ENCODE assay signal across 28 cellular contexts in genomic region chr2:104702026-104702425, GRCh38.
DNase-seq lines count a peak whose midpoint lies in the region; ATAC-seq and TF ChIP-seq lines count a peak whose summit lies in the region.
"Had no signal": no experiment of that assay in that cellular context is flagged by ENCODE, and none has a peak within 500 bp of the region (broad histone marks: within the 10 kb centered on the region; RNA-seq: fewer than 3 reads in every experiment).

No MANE protein-coding gene starts in this region.

- H3K27ac Mint-ChIP-seq in T-cell (no peak overlapping the region), mesothelial cell of epicardium (no peak overlapping the region)
- H3K27ac Mint-ChIP-seq: activated naive CD4-positive, alpha-beta T cell treated with anti-CD3 and anti-CD28 coated beads, Interleukin-2, amount 50 U/mL, for 72 hours; activated T-helper 17 cell treated with anti-CD3 and anti-CD28 coated beads, Interleukin-2, amount 50 U/mL, for 72 hours; stimulated activated naive CD8-positive, alpha-beta T cell treated with anti-CD3 and anti-CD28 coated beads, Interleukin-15, amount 100 ng/mL, for 72 hours had no signal

- POLR2A ChIA-PET in T-cell (lab: Charles Lee): no interaction called here

- in situ Hi-C loops in KBM-7 (cut with MboI; ENCODE audit: low pct_unique_long_range_greater_than_20kb, low sequenced_read_pairs): no loop called here

- H3K4me1 Mint-ChIP-seq in T-cell (no peaks in the 10 kb centered on the region), mesothelial cell of epicardium (peaks cover 27% of the 10 kb centered on the region)
- H3K4me1 Mint-ChIP-seq: activated T-helper 17 cell treated with anti-CD3 and anti-CD28 coated beads, Interleukin-2, amount 50 U/mL, for 72 hours; stimulated activated naive CD8-positive, alpha-beta T cell treated with anti-CD3 and anti-CD28 coated beads, Interleukin-15, amount 100 ng/mL, for 72 hours had no signal

- H3K9me3 Mint-ChIP-seq in T-cell: no peaks in the 10 kb centered on the region
- H3K9me3 Mint-ChIP-seq in mesothelial cell of epicardium: no peaks in the 10 kb centered on the region
- H3K9me3 Mint-ChIP-seq: activated naive CD4-positive, alpha-beta T cell treated with anti-CD3 and anti-CD28 coated beads, Interleukin-2, amount 50 U/mL, for 72 hours; activated T-helper 17 cell treated with anti-CD3 and anti-CD28 coated beads, Interleukin-2, amount 50 U/mL, for 72 hours; stimulated activated naive CD8-positive, alpha-beta T cell treated with anti-CD3 and anti-CD28 coated beads, Interleukin-15, amount 100 ng/mL, for 72 hours had no signal

- no peak for ATAC-seq in T-cell (replicated peaks in 1 of 4)
- ATAC-seq: activated naive CD4-positive, alpha-beta T cell treated with anti-CD3 and anti-CD28 coated beads, Interleukin-2, amount 50 U/mL, for 72 hours; activated T-helper 17 cell treated with anti-CD3 and anti-CD28 coated beads, Interleukin-2, amount 50 U/mL, for 72 hours; esophagus mucosa; HepG2; Panc1; stimulated activated naive CD8-positive, alpha-beta T cell treated with anti-CD3 and anti-CD28 coated beads, Interleukin-15, amount 100 ng/mL, for 72 hours had no signal

- DNase-seq in NCI-H748 (lab: John Stamatoyannopoulos, UW; ENCODE audit: unreplicated experiment) (peak; percentile 92), NCI-H748 treated with DMSO at 0.1 percent for 48 hours (lab: John Stamatoyannopoulos, UW) (no peak), NCI-H510A treated with DMSO at 0.1 percent for 48 hours (lab: John Stamatoyannopoulos, UW) (peak; percentile 80), inferior parietal cortex (ENCODE audit: extremely low spot score) (peak; percentile 36), superior temporal gyrus (ENCODE audit: extremely low spot score) (peak; percentile 66), T-cell (no peak), KBM-7 (no peak), mesothelial cell of epicardium (ENCODE audit: low spot score in 2 of 2, unreplicated experiment in 2 of 2) (no peak)
- DNase-seq: activated CD4-positive, alpha-beta T cell treated with anti-CD3 and anti-CD28 coated beads, Interleukin-2, amount 50 U/mL, for 4 hours; activated CD8-positive, alpha-beta memory T cell treated with anti-CD3 and anti-CD28 coated beads, Interleukin-2, amount 50 U/mL, for 4 hours; aorta; Caco-2; cerebellar nuclear complex; effector memory CD4-positive, alpha-beta T cell; EL; GM23248; left ventricle myocardium inferior; NCI-H146; NCI-H2171 treated with DMSO at 0.1 percent for 48 hours; NK-92 treated with Interleukin-12 subunit alpha and Interleukin-12 subunit beta, amount 100 ng/mL, for 24 hours; spleen; stimulated activated naive CD8-positive, alpha-beta T cell treated with anti-CD3 and anti-CD28 coated beads, Interleukin-15, amount 100 ng/mL, for 72 hours; transverse colon had no signal

- peaks cover 2 to 3% of the 10 kb centered on the region in 2 donors for H3K27me3 Mint-ChIP-seq in T-cell
- peaks cover 5% of the 10 kb centered on the region for H3K27me3 Mint-ChIP-seq in mesothelial cell of epicardium (ENCODE audit: low read depth)
- H3K27me3 Mint-ChIP-seq: activated T-helper 17 cell treated with anti-CD3 and anti-CD28 coated beads, Interleukin-2, amount 50 U/mL, for 72 hours had no signal

- TF ChIP-seq CTCF in mesothelial cell of epicardium (IDR thresholded peaks at IDR 0.05; ENCODE audit: unreplicated experiment): no peak

- H3K36me3 Mint-ChIP-seq in T-cell (no peaks in the 10 kb centered on the region), mesothelial cell of epicardium (no peaks in the 10 kb centered on the region)
- H3K36me3 Mint-ChIP-seq: activated naive CD4-positive, alpha-beta T cell treated with anti-CD3 and anti-CD28 coated beads, Interleukin-2, amount 50 U/mL, for 72 hours had no signal

- CTCF ChIA-PET in T-cell (lab: Charles Lee): no interaction called here

- H3K4me3 Mint-ChIP-seq in T-cell (no peak overlapping the region), mesothelial cell of epicardium (no peak overlapping the region)
- H3K4me3 Mint-ChIP-seq: activated T-helper 17 cell treated with anti-CD3 and anti-CD28 coated beads, Interleukin-2, amount 50 U/mL, for 72 hours; stimulated activated naive CD8-positive, alpha-beta T cell treated with anti-CD3 and anti-CD28 coated beads, Interleukin-15, amount 100 ng/mL, for 72 hours had no signal

Comparison
In these comparisons a context has a peak if more than half of its experiments do, and no peak if none do; other contexts are left out.
1. DNase-seq: peak in NCI-H748 (single experiment), NCI-H510A treated with DMSO at 0.1 percent for 48 hours (single experiment), inferior parietal cortex (single experiment) and superior temporal gyrus (single experiment); none in NCI-H748 treated with DMSO at 0.1 percent for 48 hours (single experiment), T-cell (0 of 34), KBM-7 (single experiment) and mesothelial cell of epicardium (0 of 2).